7 cellular contexts compared by ENCODE assay signal in the genomic region with DNA sequence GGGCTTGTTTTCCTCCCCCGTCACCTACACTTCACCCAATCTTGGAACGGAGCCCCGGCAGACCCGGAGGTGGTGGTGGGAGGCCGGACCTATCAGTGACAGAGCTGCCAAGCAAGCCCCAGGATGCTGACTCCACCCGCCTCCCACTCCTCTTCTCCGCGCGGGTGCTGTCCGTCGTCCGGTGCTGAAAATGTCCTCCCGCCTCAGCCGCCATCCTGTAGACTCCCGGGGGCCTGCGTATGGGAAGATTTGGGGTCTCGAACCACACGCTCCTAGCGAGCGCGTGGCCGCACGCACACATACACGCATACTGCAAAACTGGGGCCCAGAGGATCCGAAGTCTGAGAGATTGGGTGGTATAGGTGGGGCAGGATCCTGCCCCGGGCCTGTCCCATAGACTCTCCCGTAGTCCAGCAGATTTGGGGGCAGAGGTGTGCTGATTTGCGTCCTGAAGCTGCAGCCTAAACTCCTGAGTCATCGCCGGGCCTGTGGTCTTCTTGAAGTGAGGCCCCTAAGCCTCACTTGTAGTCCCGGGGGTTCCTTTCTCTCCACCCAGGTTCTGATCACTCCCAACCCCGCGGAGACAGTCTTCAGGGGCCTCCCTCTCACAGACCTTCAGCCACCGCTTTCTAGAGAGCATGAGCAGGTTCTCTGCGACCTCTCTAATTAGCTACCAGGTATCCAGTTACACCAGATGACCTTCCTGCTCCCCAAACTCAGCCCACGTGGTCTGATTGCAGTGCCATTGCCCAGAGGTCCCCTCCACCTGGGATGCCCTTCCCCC. TPM values are rescaled to one million over a fixed set of nuclear protein-coding genes. Genes with fewer than 3 reads are reported as not detected.
A peak's percentile ranks its signal among the peaks of the same experiment; 100 is the strongest.
DNase-seq lines count a peak whose midpoint lies in the region; ATAC-seq, FAIRE-seq and TF ChIP-seq lines count a peak whose summit lies in the region.

No MANE protein-coding gene starts in this region.

- peaks cover 13% of the 10 kb centered on the region for H3K4me1 ChIP-seq in ovary (ENCODE audit: insufficient read depth)

- intact Hi-C loops in ovary (cut with DNase I), result loop anchor here in 1 of 4 donors (10.0 kb wide), 2 partner anchors 45 to 65 kb away; a partner anchor contains a TSS

- peak overlapping the region in 1 of 2 donors; percentile 79 for H3K27ac ChIP-seq in ovary

- H3K27me3 Mint-ChIP-seq in type B pancreatic cell, result peaks cover 43% of the 10 kb centered on the region

- H3K36me3 Mint-ChIP-seq in type B pancreatic cell, result peaks cover 3% of the 10 kb centered on the region

- H3K4me3 Mint-ChIP-seq in type B pancreatic cell, result peak overlapping the region; percentile 93

- ATAC-seq in GM18508 (IDR thresholded peaks at IDR 0.05; ENCODE audit: insufficient read depth, unreplicated experiment), result peak; percentile 11
- ATAC-seq in HG02678 (IDR thresholded peaks at IDR 0.05; ENCODE audit: unreplicated experiment), result peak; percentile 34

- peak in 1 of 3 donors; percentile 12 for TF ChIP-seq CTCF in ovary (IDR thresholded peaks at IDR 0.05)
- TF ChIP-seq CTCF in type B pancreatic cell (conservative IDR thresholded peaks at IDR 0.05), result no peak

- TF ChIP-seq EP300 in ovary (IDR thresholded peaks at IDR 0.05), result no peak

- H3K4me1 Mint-ChIP-seq in type B pancreatic cell (ENCODE audit: unreplicated experiment), result peaks cover 18% of the 10 kb centered on the region

- no peaks in the 10 kb centered on the region for H3K36me3 ChIP-seq in ovary

- peak overlapping the region; percentile 98 for H3K27ac Mint-ChIP-seq in type B pancreatic cell

- H3K9me3 ChIP-seq in ovary, result no peaks in the 10 kb centered on the region

- no peak for TF ChIP-seq POLR2A in ovary (IDR thresholded peaks at IDR 0.05)

- H3K27me3 ChIP-seq in ovary, result no peaks in the 10 kb centered on the region

- DNase-seq in NOMO-1 (lab: John Stamatoyannopoulos, UW; ENCODE audit: unreplicated experiment in 2 of 2) (peak; percentile 47 to 58), frontal cortex (ENCODE audit: low spot score in 2 of 2) (peak; percentile 60 to 76), ovary (peak in 1 of 5 donors; percentile 87), type B pancreatic cell (ENCODE audit: extremely low spot score, unreplicated experiment) (peak; percentile 90)
- DNase-seq in activated T-helper 1 cell treated with anti-CD3 and anti-CD28 coated beads, Interleukin-2, amount 50 U/mL, for 16 hours (ENCODE audit: low read depth in 1 of 2, low spot score in 1 of 2), result peak; percentile 56 to 68

- H3K4me3 ChIP-seq in ovary, result peak overlapping the region; percentile 64

- no peak for FAIRE-seq in frontal cortex (lab: Jason Lieb, UNC)

- 5 to 7% (median 7%) methylated on average over 35 to 36 of the region's 36 CpGs for WGBS in ovary, 3 donors

- no peaks in the 10 kb centered on the region for H3K9me3 Mint-ChIP-seq in type B pancreatic cell

RNA-seq across cellular contexts. Expression of a gene that starts 0.8 kb away (rescaled TPM):
- 28.9 TPM for total RNA-seq in frontal cortex
- 10 to 100 TPM; 43.8 to 91.0 (median 67.5) TPM for total RNA-seq in ovary
- 10 to 100 TPM; 39.3 to 63.9 TPM for polyA plus RNA-seq in ovary
- total RNA-seq in type B pancreatic cell (ENCODE audit: low replicate concordance), result 87.0 and 133 TPM in 2 replicates

RNA-seq across cellular contexts. Expression of a gene that starts 2.0 kb away (rescaled TPM):
- 9.0 TPM for total RNA-seq in frontal cortex
- total RNA-seq in ovary, result 10 to 100 TPM in 1 of 7 donors, under 1 TPM in 3, not detected in 3; 0.20 to 10.8 (median 0.60) TPM
- under 1 TPM in 1 of 2 donors, not detected in 1; 0.15 TPM for polyA plus RNA-seq in ovary
- total RNA-seq in type B pancreatic cell (ENCODE audit: low replicate concordance), result 2.1 and 2.6 TPM in 2 replicates

RNA-seq across cellular contexts. Expression of a gene that starts 11.8 kb away (rescaled TPM):
- total RNA-seq in frontal cortex (41.6 TPM), ovary (1 to 10 TPM in 2 of 7 donors, under 1 TPM in 4, not detected in 1; 0.33 to 2.5 (median 0.85) TPM), type B pancreatic cell (ENCODE audit: low replicate concordance) (21.3 and 23.2 TPM in 2 replicates)
- polyA plus RNA-seq in ovary, result under 1 TPM; 0.36 to 0.48 TPM

RNA-seq across cellular contexts. Expression of a gene that starts 21.3 kb away (rescaled TPM):
- 22.8 TPM for total RNA-seq in frontal cortex
- total RNA-seq in ovary, result 100 to 1,000 TPM in 5 of 7 donors, 10 to 100 TPM in 2; 54.6 to 140 (median 119) TPM
- polyA plus RNA-seq in ovary, result 100 to 1,000 TPM in 1 of 2 donors, 10 to 100 TPM in 1; 57.1 to 132 TPM
- total RNA-seq in type B pancreatic cell (ENCODE audit: low replicate concordance), result 96.4 and 122 TPM in 2 replicates

RNA-seq across cellular contexts. Expression of a gene that starts 27.1 kb away (rescaled TPM):
- total RNA-seq in frontal cortex (1.2 TPM), ovary (10 to 100 TPM in 6 of 7 donors, 1 to 10 TPM in 1; 4.9 to 47.9 (median 19.9) TPM), type B pancreatic cell (ENCODE audit: low replicate concordance) (0.76 and 31.9 TPM in 2 replicates)
- 10 to 100 TPM in 1 of 2 donors, 1 to 10 TPM in 1; 6.3 to 17.2 TPM for polyA plus RNA-seq in ovary
